In genomic region chr2:234308814-234309195, GRCh38 we compare ENCODE assay signal across 8 cellular contexts.
DNase-seq lines count a peak whose midpoint lies in the region; ATAC-seq, FAIRE-seq and TF ChIP-seq lines count a peak whose summit lies in the region.

No MANE protein-coding gene starts in this region.

- no peak overlapping the region for H4K5ac ChIP-seq in H9 (ENCODE audit: insufficient read length, low read depth, low read length)

- H3K9me3 ChIP-seq in OCI-LY7 (ENCODE audit: low read length) (peaks cover 5% of the 10 kb centered on the region; the same call in 1 of the 2 replicates), H9 (ENCODE audit: control insufficient read depth, low read depth, low read length) (no peaks in the 10 kb centered on the region)

- H2BK12ac ChIP-seq in H9 (ENCODE audit: insufficient read length, low read depth, low read length) = no peak overlapping the region

- H3K4ac ChIP-seq in H9 (ENCODE audit: low read depth, low read length) = no peak overlapping the region

- H3K36me3 Mint-ChIP-seq in natural killer cell = no peaks in the 10 kb centered on the region
- H3K36me3 Mint-ChIP-seq in H9 (ENCODE audit: insufficient read depth in 1 of 3, low read depth in 3 of 3) = peaks cover 0 to 4% (median 0%) of the 10 kb centered on the region in 3 experiments; a peak in 2 of 7 replicates

- no peak for TF ChIP-seq POLR2A in GM12892 (IDR thresholded peaks at IDR 0.05; ENCODE audit: low read depth, low read length)

- no peak overlapping the region for H4K8ac ChIP-seq in H9 (replicated peaks; ENCODE audit: insufficient read length, low read depth, low read length)

- H3K4me1 ChIP-seq in OCI-LY7 (ENCODE audit: insufficient read depth, low read length, poor library complexity, severe bottlenecking) = peaks cover 21% of the 10 kb centered on the region
- H3K4me1 ChIP-seq in H9 (ENCODE audit: insufficient read depth, low read length) = peaks cover 2% of the 10 kb centered on the region; the same call in 1 of the 2 replicates

- H2AK5ac ChIP-seq in H9 (ENCODE audit: insufficient read length, low read length) = no peak overlapping the region

- intact Hi-C loops in OCI-LY7 (cut with micrococcal nuclease; ENCODE audit: unreplicated experiment) (no loop called here), natural killer cell (cut with micrococcal nuclease) (loop anchor here (1.0 to 5.0 kb wide), 2 partner anchors 17 to 37 kb away; no protein-coding TSS in a partner anchor)

- BruUV-seq in OCI-LY7 (replicated peaks; lab: Mats Ljungman, UMichigan) = no TSS peak

- H3K9me2 ChIP-seq in OCI-LY7 (ENCODE audit: insufficient read depth, low read length) = no peaks in the 10 kb centered on the region

- peak overlapping the region; percentile 28 for H3K27ac ChIP-seq in OCI-LY7 (ENCODE audit: low read depth, low read length, poor library complexity, severe bottlenecking)
- no peak overlapping the region for H3K27ac ChIP-seq in H9 (ENCODE audit: insufficient read length, low read depth, low read length)

- H3K27ac Mint-ChIP-seq in natural killer cell (peak overlapping the region; percentile 70 to 93), H9 (no peak overlapping the region)

- H3K56ac ChIP-seq in H9 (ENCODE audit: insufficient read length, low read depth, low read length) = no peak overlapping the region

- no peaks in the 10 kb centered on the region for H3K79me2 ChIP-seq in OCI-LY7 (ENCODE audit: insufficient read depth, low read depth, low read length)
- H3K79me2 ChIP-seq in H9 (ENCODE audit: insufficient read depth, low read length) = no peaks in the 10 kb centered on the region

- H3T11ph ChIP-seq in H9 (ENCODE audit: low read length) = no peak overlapping the region

- H4K20me1 ChIP-seq in OCI-LY7 (ENCODE audit: insufficient read depth, low read length) (no peaks in the 10 kb centered on the region), H9 (ENCODE audit: control insufficient read depth, insufficient read depth, insufficient read length) (no peaks in the 10 kb centered on the region)

- FAIRE-seq in GM12892 (lab: Jason Lieb, UNC) = peak; percentile 89

- no peaks in the 10 kb centered on the region for H3K27me3 Mint-ChIP-seq in natural killer cell (ENCODE audit: low read depth in 2 of 2)
- H3K27me3 Mint-ChIP-seq in H9 (ENCODE audit: low read depth) = peaks cover 3% of the 10 kb centered on the region

- H3K23me2 ChIP-seq in H9 (ENCODE audit: insufficient read length, low read depth, low read length, poor library complexity, severe bottlenecking) = no peaks in the 10 kb centered on the region

- H3K27me3 ChIP-seq in H9 (ENCODE audit: insufficient read depth, low read length) = no peaks in the 10 kb centered on the region

- H2AFZ ChIP-seq in OCI-LY7 (ENCODE audit: low read length) (peak overlapping the region; percentile 94), H9 (ENCODE audit: low read length) (no peak overlapping the region)

- H3K36me3 ChIP-seq in OCI-LY7 (ENCODE audit: insufficient read depth, low read length) = no peaks in the 10 kb centered on the region

- POLR2A ChIA-PET in OCI-LY7 (lab: Charles Lee) = interaction anchor here (0.6 to 1.5 kb wide), 5 partner anchors 9 to 104 kb away, joined by 3 to 6 read pairs (median 3); no protein-coding TSS in a partner anchor

- H3K9me3 Mint-ChIP-seq in natural killer cell (no peaks in the 10 kb centered on the region), H9 (peaks cover 0 to 4% of the 10 kb centered on the region in 2 experiments; a peak in 2 of 5 replicates)

- no peaks in the 10 kb centered on the region for H3K79me1 ChIP-seq in H9 (ENCODE audit: insufficient read depth, low read depth, low read length, poor library complexity, severe bottlenecking)

- H2BK5ac ChIP-seq in H9 (ENCODE audit: insufficient read length, low read length) = no peak overlapping the region

- H3K18ac ChIP-seq in H9 (ENCODE audit: insufficient read length, low read depth, low read length) = no peak overlapping the region

- ATAC-seq in HG02642 (IDR thresholded peaks at IDR 0.05; ENCODE audit: poor library complexity, unreplicated experiment) = peak; percentile 90
- peak; percentile 82 to 87 (median 85) for ATAC-seq in natural killer cell

- no peak for TF ChIP-seq CTCF in OCI-LY7 (conservative IDR thresholded peaks at IDR 0.05; ENCODE audit: low read length)
- TF ChIP-seq CTCF in natural killer cell (IDR thresholded peaks at IDR 0.05) = no peak
- TF ChIP-seq CTCF in H9 (conservative IDR thresholded peaks at IDR 0.05) = no peak

- WGBS in H9 (ENCODE audit: extremely low coverage, insufficient read length, low lambda C conversion rate) = no CpG with 5 or more reads among the region's 6 CpGs

- H3K14ac ChIP-seq in H9 (ENCODE audit: insufficient read depth, low read length) = no peak overlapping the region

- H3K4me1 Mint-ChIP-seq in natural killer cell (peaks cover 23 to 49% of the 10 kb centered on the region in 2 donors), H9 (peaks cover 24 to 33% of the 10 kb centered on the region in 2 experiments)

- peak overlapping the region; percentile 33 for H3K4me3 ChIP-seq in OCI-LY7 (ENCODE audit: low read depth, low read length, poor library complexity, severe bottlenecking)

- no peak overlapping the region for H3K23ac ChIP-seq in H9 (ENCODE audit: insufficient read length, low read depth, low read length)

- H2BK20ac ChIP-seq in H9 (ENCODE audit: low read depth, low read length, poor library complexity, severe bottlenecking) = no peak overlapping the region

- H3K4me2 ChIP-seq in OCI-LY7 (ENCODE audit: low read length) (peak overlapping the region; percentile 69), H9 (ENCODE audit: insufficient read depth, insufficient read length, low read length) (no peak overlapping the region)

- CTCF ChIA-PET in OCI-LY7 (lab: Charles Lee; ENCODE audit: unreplicated experiment) = interaction anchor here (0.8 kb wide), 1 partner anchor 17 kb away, joined by 3 read pairs; no protein-coding TSS in a partner anchor

- DNase-seq in GM12892 (ENCODE audit: insufficient read length) (peak; percentile 27), OCI-LY7 (ENCODE audit: low spot score) (peak; percentile 69), natural killer cell (peak; percentile 30), iPS-NIHi11 (ENCODE audit: low spot score) (no peak), HT-29 (ENCODE audit: low spot score) (no peak), H9 (no peak)
- peak; percentile 41 for DNase-seq in activated naive CD8-positive, alpha-beta T cell treated with anti-CD3 and anti-CD28 coated beads, Interleukin-2, amount 50 U/mL, for 16 hours (ENCODE audit: low read depth, low spot score)

- H3K9ac ChIP-seq in H9 (ENCODE audit: extremely low read depth, insufficient read length, low read length) = no peak overlapping the region

- H4K91ac ChIP-seq in H9 (ENCODE audit: insufficient read length, low read depth, low read length) = no peak overlapping the region

- no peak overlapping the region for H2BK120ac ChIP-seq in H9 (ENCODE audit: low read depth, low read length, poor library complexity, severe bottlenecking)

- no peak overlapping the region for H2BK15ac ChIP-seq in H9 (ENCODE audit: low read depth, low read length)

- H3K4me3 Mint-ChIP-seq in natural killer cell (no peak overlapping the region), H9 (no peak overlapping the region)

Comparison
In these comparisons a context has a peak if more than half of its experiments do, and no peak if none do; other contexts are left out.
1. DNase-seq: peak in GM12892 (single experiment), OCI-LY7 (single experiment), activated naive CD8-positive, alpha-beta T cell treated with anti-CD3 and anti-CD28 coated beads, Interleukin-2, amount 50 U/mL, for 16 hours (single experiment) and natural killer cell (single experiment); none in iPS-NIHi11 (single experiment), HT-29 (single experiment) and H9 (single experiment).
2. H3K27ac Mint-ChIP-seq: peak in natural killer cell (2 of 2); none in H9 (0 of 3).